1 cellular context compared by ENCODE assay signal in genomic region chr7:100477871-100478248, GRCh38.
TF ChIP-seq lines count a peak whose summit lies in the region.

No MANE protein-coding gene starts in this region.

TF ChIP-seq in GM23338, 12 proteins besides CTCF, POLR2A, EP300 and RAD21 (continued from another document):
- TF ChIP-seq JUNB (IDR thresholded peaks at IDR 0.05; ENCODE audit: unreplicated experiment) (no peak), REST (IDR thresholded peaks at IDR 0.05; ENCODE audit: unreplicated experiment) (no peak), ZNF331 (CRISPR knock-in tag; IDR thresholded peaks at IDR 0.05; ENCODE audit: low read depth) (no peak), STAT1 (IDR thresholded peaks at IDR 0.05; ENCODE audit: unreplicated experiment) (no peak), POLR2AphosphoS5 (IDR thresholded peaks at IDR 0.05; ENCODE audit: low read depth) (no peak), ZNF114 (CRISPR knock-in tag; IDR thresholded peaks at IDR 0.05) (no peak)
TF ChIP-seq in GM23338: peak in this region for 0.
